2 cellular contexts compared by ENCODE assay signal in genomic region chr19:13119654-13120053, GRCh38.
TF ChIP-seq lines count a peak whose summit lies in the region.

No MANE protein-coding gene starts in this region.

TF ChIP-seq in SK-N-SH, 30 proteins besides CTCF, POLR2A, EP300 and RAD21 (continued from another document):
- no peak for TF ChIP-seq MXI1 (IDR thresholded peaks at IDR 0.05; ENCODE audit: low read depth, low read length)
- no peak for TF ChIP-seq NFIC (IDR thresholded peaks at IDR 0.05; ENCODE audit: borderline replicate concordance)
- no peak for TF ChIP-seq TCF12 (IDR thresholded peaks at IDR 0.05)
- TF ChIP-seq MEF2A (IDR thresholded peaks at IDR 0.05; ENCODE audit: borderline replicate concordance, low read depth) = no peak
- no peak for TF ChIP-seq ELF1 (IDR thresholded peaks at IDR 0.05)
- TF ChIP-seq GABPA (IDR thresholded peaks at IDR 0.05; ENCODE audit: low read depth) = no peak
- TF ChIP-seq FOSL2 (IDR thresholded peaks at IDR 0.05; ENCODE audit: borderline replicate concordance, low read depth) = no peak
- no peak for TF ChIP-seq PBX3 (IDR thresholded peaks at IDR 0.05)
- TF ChIP-seq TEAD4 (IDR thresholded peaks at IDR 0.05; ENCODE audit: borderline replicate concordance, insufficient read depth) = no peak
- no peak for TF ChIP-seq USF2 (IDR thresholded peaks at IDR 0.05; ENCODE audit: borderline replicate concordance, low read depth, low read length)
- TF ChIP-seq ZBTB33 (IDR thresholded peaks at IDR 0.05; ENCODE audit: borderline replicate concordance, low read depth) = no peak
- no peak for TF ChIP-seq FOXJ3 (CRISPR knock-in tag; IDR thresholded peaks at IDR 0.05)
- TF ChIP-seq NRF1 (IDR thresholded peaks at IDR 0.05; ENCODE audit: low read depth, low read length) = no peak
- no peak for TF ChIP-seq RFX5 (IDR thresholded peaks at IDR 0.05; ENCODE audit: low read length)
- no peak for TF ChIP-seq RCOR1 (IDR thresholded peaks at IDR 0.05; ENCODE audit: low read length)

TF ChIP-seq in SK-N-SH treated with all-trans-retinoic acid at 6 μM for 48 hours, 23 proteins besides CTCF, POLR2A, EP300 and RAD21 (continued from another document):
- TF ChIP-seq TSHZ2 (CRISPR knock-in tag; IDR thresholded peaks at IDR 0.05) (no peak), GLIS3 (CRISPR knock-in tag; IDR thresholded peaks at IDR 0.05) (no peak), PPARA (CRISPR knock-in tag; IDR thresholded peaks at IDR 0.05; ENCODE audit: borderline replicate concordance) (no peak), CSRNP3 (CRISPR knock-in tag; IDR thresholded peaks at IDR 0.05) (no peak), POU6F1 (CRISPR knock-in tag; IDR thresholded peaks at IDR 0.05; ENCODE audit: borderline replicate concordance, low read depth) (no peak), ZNF70 (CRISPR knock-in tag; IDR thresholded peaks at IDR 0.05) (no peak), OSR1 (CRISPR knock-in tag; IDR thresholded peaks at IDR 0.05) (no peak), CSDC2 (CRISPR knock-in tag; IDR thresholded peaks at IDR 0.05) (no peak), SNAI2 (CRISPR knock-in tag; IDR thresholded peaks at IDR 0.05) (no peak)
